2 cellular contexts compared by ENCODE assay signal in genomic region chr7:27110163-27110976, GRCh38.
TF ChIP-seq lines count a peak whose summit lies in the region.

No MANE protein-coding gene starts in this region.

TF ChIP-seq in HepG2, 621 proteins besides CTCF, POLR2A, EP300 and RAD21:
- TF ChIP-seq SNAPC4 (CRISPR knock-in tag; IDR thresholded peaks at IDR 0.05) (no peak), ZBTB49 (CRISPR knock-in tag; IDR thresholded peaks at IDR 0.05; ENCODE audit: borderline replicate concordance) (no peak), CENPX (CRISPR knock-in tag; IDR thresholded peaks at IDR 0.05) (no peak), FOXP1 (IDR thresholded peaks at IDR 0.05) (no peak), FOXP1 (CRISPR knock-in tag; IDR thresholded peaks at IDR 0.05) (no peak), CAMTA2 (CRISPR knock-in tag; IDR thresholded peaks at IDR 0.05; ENCODE audit: borderline replicate concordance) (no peak), HOXA3 (CRISPR knock-in tag; IDR thresholded peaks at IDR 0.05) (0 out of 2 replicates have a peak, but pooled peaks have one; percentile 11), ZNF260 (CRISPR knock-in tag; IDR thresholded peaks at IDR 0.05; ENCODE audit: borderline replicate concordance, low read depth) (no peak), HMGA1 (CRISPR knock-in tag; conservative IDR thresholded peaks at IDR 0.05) (no peak), RFXAP (CRISPR knock-in tag; IDR thresholded peaks at IDR 0.05; ENCODE audit: borderline replicate concordance) (no peak), SMYD3 (CRISPR knock-in tag; IDR thresholded peaks at IDR 0.05) (no peak), AGO2 (optimal IDR thresholded peaks at IDR 0.05; ENCODE audit: low read depth, low read length) (peak; percentile 81), RBFOX2 (IDR thresholded peaks at IDR 0.05; ENCODE audit: low read depth, low read length) (0 out of 2 replicates have a peak, but pooled peaks have one; percentile 40), ZNF44 (CRISPR knock-in tag; IDR thresholded peaks at IDR 0.05) (no peak)

TF ChIP-seq in endothelial cell of umbilical vein, 7 proteins besides CTCF, POLR2A, EP300 and RAD21:
- TF ChIP-seq GATA2 (IDR thresholded peaks at IDR 0.05; ENCODE audit: insufficient read depth, insufficient read length, low read depth, low read length) (no peak), FOS (IDR thresholded peaks at IDR 0.05; ENCODE audit: borderline replicate concordance, insufficient read depth, low read length) (no peak), EZH2 (IDR thresholded peaks at IDR 0.05; ENCODE audit: borderline replicate concordance, low read depth, low read length, severe bottlenecking) (no peak), POLR2AphosphoS5 (IDR thresholded peaks at IDR 0.05; ENCODE audit: insufficient read depth, low read depth, low read length) (no peak), MAX (IDR thresholded peaks at IDR 0.05; ENCODE audit: insufficient read depth, insufficient read length) (no peak), JUN (IDR thresholded peaks at IDR 0.05; ENCODE audit: borderline replicate concordance, insufficient read depth, insufficient read length, low read depth) (no peak)
